8 cellular contexts compared by ENCODE assay signal in genomic region chr1:230425252-230426061, GRCh38. TPM values are rescaled to one million over a fixed set of nuclear protein-coding genes. Genes with fewer than 3 reads are reported as not detected.
DNase-seq lines count a peak whose midpoint lies in the region; ATAC-seq and TF ChIP-seq lines count a peak whose summit lies in the region.

No MANE protein-coding gene starts in this region.

- POLR2A ChIA-PET in Panc1 (lab: Charles Lee) = no interaction called here

- no peaks in the 10 kb centered on the region for H3K79me2 ChIP-seq in osteoblast (ENCODE audit: insufficient read depth, low read length)

- ATAC-seq in Panc1 = peak; percentile 47

- H3K4me3 Mint-ChIP-seq in glutamatergic neuron (ENCODE audit: unreplicated experiment) = peak overlapping the region; percentile 94

- peak overlapping the region; percentile 18 for H3K9ac ChIP-seq in skeletal muscle satellite cell (ENCODE audit: low read depth, low read length)

- H3K9me3 ChIP-seq in Panc1 (ENCODE audit: control insufficient read depth, insufficient read depth, low read depth, low read length) (no peaks in the 10 kb centered on the region), skeletal muscle satellite cell (replicated peaks; ENCODE audit: low read length) (no peaks in the 10 kb centered on the region), osteoblast (ENCODE audit: low read depth, low read length) (no peaks in the 10 kb centered on the region)

- intact Hi-C loops in Panc1 (cut with micrococcal nuclease; ENCODE audit: unreplicated experiment) = no loop called here

- no peak overlapping the region for H2AFZ ChIP-seq in osteoblast (ENCODE audit: low read length)

- DNase-seq in NCI-H2227 (lab: John Stamatoyannopoulos, UW; ENCODE audit: unreplicated experiment) (peak; percentile 49), NCI-H2227 treated with DMSO at 0.1 percent for 48 hours (lab: John Stamatoyannopoulos, UW) (no peak), Panc1 (ENCODE audit: low read depth, low spot score) (no peak), glutamatergic neuron (no peak), AML-193 (lab: John Stamatoyannopoulos, UW) (no peak), osteoblast (ENCODE audit: insufficient read length, low spot score, missing footprints) (no peak), SKM-1 (lab: John Stamatoyannopoulos, UW; ENCODE audit: unreplicated experiment) (no peak)

- H3K36me3 ChIP-seq in Panc1 (ENCODE audit: control insufficient read depth, insufficient read depth, low read length) = no peaks in the 10 kb centered on the region
- H3K36me3 ChIP-seq in skeletal muscle satellite cell (ENCODE audit: insufficient read depth, low read length) = no peaks in the 10 kb centered on the region
- no peaks in the 10 kb centered on the region for H3K36me3 ChIP-seq in osteoblast (ENCODE audit: insufficient read depth, low read length)

- TF ChIP-seq CTCF in Panc1 (IDR thresholded peaks at IDR 0.05) = no peak
- no peak for TF ChIP-seq CTCF in glutamatergic neuron (IDR thresholded peaks at IDR 0.05; ENCODE audit: partially characterized antibody, unreplicated experiment)
- no peak for TF ChIP-seq CTCF in osteoblast (IDR thresholded peaks at IDR 0.05; ENCODE audit: extremely low read depth, low read depth, low read length)

- H3K4me1 ChIP-seq in Panc1 (ENCODE audit: control insufficient read depth, insufficient read depth, low read length) = no peaks in the 10 kb centered on the region; the same call in 1 of the 2 replicates
- peaks cover 8% of the 10 kb centered on the region for H3K4me1 ChIP-seq in skeletal muscle satellite cell (ENCODE audit: control insufficient read depth, insufficient read depth, low read length)
- no peaks in the 10 kb centered on the region for H3K4me1 ChIP-seq in osteoblast (ENCODE audit: insufficient read depth, low read length)

- H3K4me2 ChIP-seq in skeletal muscle satellite cell (ENCODE audit: low read length) (peak overlapping the region; percentile 78), osteoblast (ENCODE audit: insufficient read depth, low read length) (no peak overlapping the region)

- H3K36me3 Mint-ChIP-seq in glutamatergic neuron (ENCODE audit: unreplicated experiment) = peaks cover 6% of the 10 kb centered on the region

- in situ Hi-C loops in Panc1 (cut with HindIII; ENCODE audit: low pct_unique_long_range_greater_than_20kb, low sequenced_read_pairs) = no loop called here

- H3K4me3 ChIP-seq in Panc1 (ENCODE audit: low read depth in 2 of 2, low read length in 2 of 2) (no peak overlapping the region; a peak in 1 of 4 replicates), skeletal muscle satellite cell (ENCODE audit: low read length) (peak overlapping the region; percentile 65), osteoblast (ENCODE audit: insufficient read depth, low read length) (no peak overlapping the region)

- peaks cover 28% of the 10 kb centered on the region for H3K9me3 Mint-ChIP-seq in glutamatergic neuron (ENCODE audit: unreplicated experiment)

- peak overlapping the region; percentile 92 for H3K27ac Mint-ChIP-seq in glutamatergic neuron (ENCODE audit: unreplicated experiment)

- H3K4me1 Mint-ChIP-seq in glutamatergic neuron (ENCODE audit: low read depth, unreplicated experiment) = peaks cover 40% of the 10 kb centered on the region

- H4K20me1 ChIP-seq in osteoblast (ENCODE audit: insufficient read depth, low read length) = peaks cover 2% of the 10 kb centered on the region

- H3K27me3 Mint-ChIP-seq in glutamatergic neuron (ENCODE audit: unreplicated experiment) = peaks cover 23% of the 10 kb centered on the region

- peaks cover 55% of the 10 kb centered on the region for H3K27me3 ChIP-seq in Panc1 (ENCODE audit: control insufficient read depth, insufficient read depth, low read length)
- peaks cover 42% of the 10 kb centered on the region for H3K27me3 ChIP-seq in skeletal muscle satellite cell (ENCODE audit: control insufficient read depth, insufficient read depth, low read length)
- peaks cover 27% of the 10 kb centered on the region for H3K27me3 ChIP-seq in osteoblast (ENCODE audit: insufficient read depth, low read length)

- no TSS peak for BruUV-seq in Panc1 (replicated peaks; lab: Mats Ljungman, UMichigan)

- H3K27ac ChIP-seq in Panc1 (ENCODE audit: low read length) (no peak overlapping the region), osteoblast (ENCODE audit: low read depth, low read length) (no peak overlapping the region)

- CTCF ChIA-PET in Panc1 (lab: Charles Lee) = no interaction called here

RNA-seq across cellular contexts. Expression of gene PGBD5, which starts 0.7 kb away (rescaled TPM):
- total RNA-seq in Panc1 (2021; ENCODE audit: unreplicated experiment) = 0.05 TPM
- polyA plus RNA-seq in Panc1 (2012; ENCODE audit: insufficient read length) = 0.02 TPM
- 72.4 TPM for total RNA-seq in glutamatergic neuron (ENCODE audit: unreplicated experiment)
- 0.76 and 0.87 TPM in 2 replicates for total RNA-seq in skeletal muscle satellite cell (2012; rRNA removed)
- under 0.01 and 0.29 TPM in 2 replicates for total RNA-seq in osteoblast

Comparison
In these comparisons a context has a peak if more than half of its experiments do, and no peak if none do; other contexts are left out.
1. RNA of gene PGBD5, which starts 0.7 kb away (total RNA-seq): 72.4 TPM in glutamatergic neuron (single experiment); 0.05 TPM in Panc1 (single experiment) and under 0.01 to 0.29 TPM in osteoblast; every median in the first group is over 10 times any median in the second.